ENCODE assay signal across 8 cellular contexts in genomic region chr5:141524604-141525597, GRCh38.
DNase-seq lines count a peak whose midpoint lies in the region; ATAC-seq and FAIRE-seq lines count a peak whose summit lies in the region.

No MANE protein-coding gene starts in this region.

- peaks cover 12% of the 10 kb centered on the region for H3K4me1 Mint-ChIP-seq in memory B cell

- no peak overlapping the region for H3K27ac Mint-ChIP-seq in memory B cell

- peak; percentile 82 for FAIRE-seq in endometrium (lab: Jason Lieb, UNC)

- DNase-seq in COLO829 (ENCODE audit: low spot score) = peak; percentile 87
- peak; percentile 69 for DNase-seq in NCI-H526 treated with DMSO at 0.1 percent for 48 hours (lab: John Stamatoyannopoulos, UW)
- DNase-seq in activated CD8-positive, alpha-beta memory T cell treated with anti-CD3 and anti-CD28 coated beads for 1 hour (ENCODE audit: extremely low read depth in 1 of 2, low read depth in 1 of 2) = peak; percentile 15 to 37
- DNase-seq in memory B cell (ENCODE audit: low spot score in 2 of 2) = peak; percentile 51 to 62
- peak; percentile 8 to 21 for DNase-seq in stimulated activated CD8-positive, alpha-beta memory T cell treated with anti-CD3 and anti-CD28 coated beads, Interleukin-7, amount 100 ng/mL, for 1 hour (ENCODE audit: low read depth in 2 of 2)

- ATAC-seq in GM19467 (IDR thresholded peaks at IDR 0.05; ENCODE audit: unreplicated experiment) = peak; percentile 75
- ATAC-seq in HG03558 (IDR thresholded peaks at IDR 0.05; ENCODE audit: extremely low read depth, unreplicated experiment) = peak; percentile 37
- peak; percentile 76 for ATAC-seq in memory B cell (ENCODE audit: low read depth)

- H3K4me3 Mint-ChIP-seq in memory B cell = no peak overlapping the region

- H3K36me3 Mint-ChIP-seq in memory B cell = peaks cover 52% of the 10 kb centered on the region

- H3K9me3 Mint-ChIP-seq in memory B cell = no peaks in the 10 kb centered on the region

- H3K27me3 Mint-ChIP-seq in memory B cell = no peaks in the 10 kb centered on the region

Comparison
In these comparisons a context has a peak if more than half of its experiments do, and no peak if none do; other contexts are left out.
1. Peak in every context shown above with its lines: DNase-seq and ATAC-seq.
2. DNase-seq: peak in every context shown above with its lines; median percentile 87 in COLO829; 69 in NCI-H526 treated with DMSO at 0.1 percent for 48 hours; 56 in memory B cell; 26 in activated CD8-positive, alpha-beta memory T cell treated with anti-CD3 and anti-CD28 coated beads for 1 hour; 14 in stimulated activated CD8-positive, alpha-beta memory T cell treated with anti-CD3 and anti-CD28 coated beads, Interleukin-7, amount 100 ng/mL, for 1 hour.